In the genomic region with DNA sequence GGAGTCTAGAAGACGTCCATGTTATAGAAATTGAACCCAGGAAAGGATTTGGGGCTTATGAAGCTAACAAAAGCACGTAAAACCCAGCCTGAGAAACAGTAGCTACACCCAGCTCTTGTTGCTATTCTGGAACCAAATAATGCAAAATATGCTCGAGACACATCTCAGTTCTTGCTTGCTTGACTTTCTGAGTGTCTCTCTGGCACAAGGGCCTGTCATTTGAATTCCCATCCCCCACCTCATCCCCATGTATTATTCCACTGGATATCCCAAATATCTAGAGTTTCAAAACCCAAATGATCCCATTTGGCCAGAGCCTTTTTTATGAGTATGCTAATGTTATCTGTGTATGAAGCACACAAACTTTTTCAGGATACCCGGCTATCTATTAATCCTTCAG, we compare ENCODE assay signal across 22 cellular contexts. TPM values are rescaled to one million over a fixed set of nuclear protein-coding genes. Genes with fewer than 3 reads are reported as not detected.
A peak's percentile ranks its signal among the peaks of the same experiment; 100 is the strongest.
DNase-seq lines count a peak whose midpoint lies in the region; ATAC-seq and TF ChIP-seq lines count a peak whose summit lies in the region.
"Had no signal": no experiment of that assay in that cellular context is flagged by ENCODE, and none has a peak within 500 bp of the region (broad histone marks: within the 10 kb centered on the region; RNA-seq: fewer than 3 reads in every experiment).

No MANE protein-coding gene starts in this region.

- H3K27me3 Mint-ChIP-seq in mesothelial cell of epicardium (ENCODE audit: low read depth) = no peaks in the 10 kb centered on the region

- H2AFZ ChIP-seq in smooth muscle cell (ENCODE audit: low read depth) = no peak overlapping the region

- peaks cover 6% of the 10 kb centered on the region for H4K20me1 ChIP-seq in smooth muscle cell (ENCODE audit: low read depth)
- H4K20me1 ChIP-seq: BLaER1 had no signal

- no peak overlapping the region for H3K4me2 ChIP-seq in smooth muscle cell
- H3K4me2 ChIP-seq: BLaER1, KMS-11 had no signal

- no peak overlapping the region for H3K9ac ChIP-seq in smooth muscle cell (ENCODE audit: low read depth)
- H3K9ac ChIP-seq: BLaER1, KMS-11 had no signal

- no peak for ATAC-seq in Right ventricle myocardium inferior
- no peak for ATAC-seq in aorta (ENCODE audit: low FRiP score)
- ATAC-seq in GM21737 (IDR thresholded peaks at IDR 0.05; ENCODE audit: unreplicated experiment) = no peak

- H3K4me3 ChIP-seq in left ventricle myocardium inferior (no peak overlapping the region), smooth muscle cell (no peak overlapping the region), aorta (ENCODE audit: low read length in 2 of 2) (no peak overlapping the region)
- H3K4me3 ChIP-seq: BLaER1, MG63, SJCRH30 had no signal

- H3K4me1 Mint-ChIP-seq in mesothelial cell of epicardium = peaks cover 55% of the 10 kb centered on the region

- 46% methylated on average over 4 of the region's 4 CpGs for WGBS in smooth muscle cell (ENCODE audit: low lambda C conversion rate)
- WGBS in aorta, 2 donors = 35 to 47% methylated on average over 4 of the region's 4 CpGs

- no peaks in the 10 kb centered on the region for H3K9me3 Mint-ChIP-seq in mesothelial cell of epicardium
- H3K9me3 Mint-ChIP-seq: CD8-positive, alpha-beta memory T cell had no signal

- DNase-seq in left ventricle myocardium inferior (no peak), Right ventricle myocardium inferior (ENCODE audit: missing footprints) (no peak), mesothelial cell of epicardium (ENCODE audit: low spot score in 2 of 2, unreplicated experiment in 2 of 2) (no peak), smooth muscle cell (lab: John Stamatoyannopoulos, UW; ENCODE audit: unreplicated experiment) (no peak), aorta (no peak), C1 segment of cervical spinal cord (lab: John Stamatoyannopoulos, UW) (no peak), NCI-H2227 treated with DMSO at 0.1 percent for 48 hours (lab: John Stamatoyannopoulos, UW) (no peak)
- DNase-seq: 8988T; CD8-positive, alpha-beta memory T cell; DND-41; GDM1; GOT3; MG63; NCI-H1092; NCI-H1694; NCI-H69; NK-92 treated with Interleukin-12 subunit alpha and Interleukin-12 subunit beta, amount 100 ng/mL, for 24 hours; RPMI8226; SJCRH30 had no signal

- no peak overlapping the region for H3K4me3 Mint-ChIP-seq in mesothelial cell of epicardium
- H3K4me3 Mint-ChIP-seq: CD8-positive, alpha-beta memory T cell had no signal

- H3K27me3 ChIP-seq in left ventricle myocardium inferior (ENCODE audit: low read depth) = no peaks in the 10 kb centered on the region
- H3K27me3 ChIP-seq in smooth muscle cell (ENCODE audit: low read depth) = no peaks in the 10 kb centered on the region
- H3K27me3 ChIP-seq in aorta (ENCODE audit: control insufficient read depth in 1 of 2, insufficient read depth in 2 of 2, low read length in 1 of 2) = no peaks in the 10 kb centered on the region
- H3K27me3 ChIP-seq: BLaER1, MG63, SJCRH30 had no signal

- H3K36me3 ChIP-seq in left ventricle myocardium inferior = peaks cover 56% of the 10 kb centered on the region
- peaks cover 25% of the 10 kb centered on the region for H3K36me3 ChIP-seq in smooth muscle cell (ENCODE audit: low read depth)
- H3K36me3 ChIP-seq in aorta (ENCODE audit: control insufficient read depth in 1 of 2, insufficient read depth in 2 of 2, low read length in 1 of 2) = peaks cover 4 to 8% of the 10 kb centered on the region in 2 donors

- intact Hi-C loops in left ventricle myocardium inferior (cut with micrococcal nuclease) = no loop called here
- intact Hi-C loops in Right ventricle myocardium inferior (cut with DNase I) = no loop called here
- intact Hi-C loops in aorta (cut with DNase I) = loop anchor here in 1 of 2 donors (5.0 kb wide), 1 partner anchor 156 kb away; no protein-coding TSS in a partner anchor

- H3K27ac ChIP-seq in left ventricle myocardium inferior (replicated peaks) (peak overlapping the region; percentile 37), smooth muscle cell (ENCODE audit: low read depth) (peak overlapping the region; percentile 97), aorta (ENCODE audit: low read depth in 1 of 2, low read length in 2 of 2) (peak overlapping the region; percentile 67 to 69)
- H3K27ac ChIP-seq: BLaER1, KMS-11, SJCRH30 had no signal

- peak overlapping the region; percentile 81 for H3K27ac Mint-ChIP-seq in mesothelial cell of epicardium
- H3K27ac Mint-ChIP-seq: CD8-positive, alpha-beta memory T cell had no signal

- H3F3A ChIP-seq in smooth muscle cell (ENCODE audit: low read depth) = peaks cover 71% of the 10 kb centered on the region

- peaks cover 37% of the 10 kb centered on the region for H3K79me2 ChIP-seq in smooth muscle cell (ENCODE audit: low read depth)

- H3K36me3 Mint-ChIP-seq in mesothelial cell of epicardium = peaks cover 46% of the 10 kb centered on the region
- H3K36me3 Mint-ChIP-seq: CD8-positive, alpha-beta memory T cell had no signal

- peaks cover 68% of the 10 kb centered on the region for H3K4me1 ChIP-seq in left ventricle myocardium inferior
- peaks cover 27% of the 10 kb centered on the region for H3K4me1 ChIP-seq in smooth muscle cell (ENCODE audit: low read depth)
- peaks cover 5 to 12% of the 10 kb centered on the region in 2 donors for H3K4me1 ChIP-seq in aorta (ENCODE audit: control insufficient read depth in 1 of 2, insufficient read depth in 2 of 2, low read length in 2 of 2)

- H3K9me3 ChIP-seq in left ventricle myocardium inferior (replicated peaks) (no peaks in the 10 kb centered on the region), smooth muscle cell (replicated peaks; ENCODE audit: low read depth) (no peaks in the 10 kb centered on the region), aorta (ENCODE audit: control insufficient read depth, low read length) (peaks cover 2% of the 10 kb centered on the region)
- H3K9me3 ChIP-seq: BLaER1, MG63, SJCRH30 had no signal

- TF ChIP-seq CTCF in left ventricle myocardium inferior (IDR thresholded peaks at IDR 0.05; ENCODE audit: borderline replicate concordance) (no peak), mesothelial cell of epicardium (IDR thresholded peaks at IDR 0.05; ENCODE audit: unreplicated experiment) (no peak), smooth muscle cell (IDR thresholded peaks at IDR 0.05; ENCODE audit: borderline replicate concordance, insufficient read depth, poor library complexity, severe bottlenecking) (no peak)

RNA-seq across cellular contexts. Expression of a gene that starts 48.2 kb away (rescaled TPM):
- total RNA-seq in left ventricle myocardium inferior (1.5 TPM), Right ventricle myocardium inferior (2.2 TPM), mesothelial cell of epicardium (2.2 to 3.7 TPM (median 2.3 TPM) in 3 replicates), smooth muscle cell (2.5 and 5.1 TPM in 2 replicates), aorta (1 to 10 TPM; 2.5 to 8.8 TPM)
- polyA plus RNA-seq in smooth muscle cell (0.23 and 0.48 TPM in 2 replicates), aorta (1 to 10 TPM; 2.6 to 3.7 TPM)

Comparison
In these comparisons a context has a peak if more than half of its experiments do, and no peak if none do; other contexts are left out.
1. H3K27ac ChIP-seq: peak in every context shown above with its lines; median percentile 97 in smooth muscle cell; 68 in aorta; 37 in left ventricle myocardium inferior.